Comparison of ENCODE assay signal across 8 cellular contexts in genomic region chr12:132771126-132771838, GRCh38. TPM values are rescaled to one million over a fixed set of nuclear protein-coding genes. Genes with fewer than 3 reads are reported as not detected.
DNase-seq lines count a peak whose midpoint lies in the region; ATAC-seq and TF ChIP-seq lines count a peak whose summit lies in the region.

No MANE protein-coding gene starts in this region.

- H3K27me3 ChIP-seq in dorsolateral prefrontal cortex = no peaks in the 10 kb centered on the region

- H3K4me3 ChIP-seq in dorsolateral prefrontal cortex = no peak overlapping the region

- intact Hi-C loops in dorsolateral prefrontal cortex (cut with DNase I) = no loop called here

- TF ChIP-seq CTCF in dorsolateral prefrontal cortex (IDR thresholded peaks at IDR 0.05 in 54 of 56, conservative IDR thresholded peaks at IDR 0.05 in 2 of 56; ENCODE audit: low read depth in 1 of 56, partially characterized antibody in 56 of 56) = no peak

- peak overlapping the region in 28 of 59 donors; percentile 0 to 72 (median 38) for H3K27ac ChIP-seq in dorsolateral prefrontal cortex

- DNase-seq in GM19240 (ENCODE audit: insufficient read length, low spot score) (peak; percentile 45), dorsolateral prefrontal cortex (no peak), islet precursor cell (no peak), iPS-NIHi11 (ENCODE audit: low spot score) (no peak), COLO829 (ENCODE audit: low spot score) (no peak)
- peak; percentile 37 for DNase-seq in activated effector memory CD4-positive, alpha-beta T cell treated with Interleukin-2 at 50 U/mL for 16 hours
- peak; percentile 9 for DNase-seq in stimulated activated CD8-positive, alpha-beta memory T cell treated with anti-CD3 and anti-CD28 coated beads, Interleukin-15, amount 100 ng/mL, for 1 hour (ENCODE audit: low read depth)

- peak; percentile 35 for ATAC-seq in HG03469 (IDR thresholded peaks at IDR 0.05; ENCODE audit: unreplicated experiment)

RNA-seq across cellular contexts. Expression of gene ANKLE2, which starts 9.7 kb away (rescaled TPM):
- total RNA-seq in dorsolateral prefrontal cortex = 10 to 100 TPM; 35.7 to 67.9 (median 47.9) TPM

RNA-seq across cellular contexts. Expression of gene GOLGA3, which starts 57.4 kb away (rescaled TPM):
- 10 to 100 TPM; 46.0 to 96.5 (median 63.7) TPM for total RNA-seq in dorsolateral prefrontal cortex

Comparison
In these comparisons a context has a peak if more than half of its experiments do, and no peak if none do; other contexts are left out.
1. DNase-seq: peak in GM19240 (single experiment), activated effector memory CD4-positive, alpha-beta T cell treated with Interleukin-2 at 50 U/mL for 16 hours (single experiment) and stimulated activated CD8-positive, alpha-beta memory T cell treated with anti-CD3 and anti-CD28 coated beads, Interleukin-15, amount 100 ng/mL, for 1 hour (single experiment); none in dorsolateral prefrontal cortex (0 of 10), islet precursor cell (single experiment), iPS-NIHi11 (single experiment) and COLO829 (single experiment).